8 cellular contexts compared by ENCODE assay signal in genomic region chr18:36296591-36297418, GRCh38. TPM values are rescaled to one million over a fixed set of nuclear protein-coding genes. Genes with fewer than 3 reads are reported as not detected.
A peak's percentile ranks its signal among the peaks of the same experiment; 100 is the strongest.
DNase-seq lines count a peak whose midpoint lies in the region; ATAC-seq and TF ChIP-seq lines count a peak whose summit lies in the region.

No MANE protein-coding gene starts in this region.

- DNase-seq in DMS 273 treated with DMSO at 0.1 percent for 48 hours (lab: John Stamatoyannopoulos, UW), result peak; percentile 78
- peak; percentile 76 for DNase-seq in LHCN-M2 (ENCODE audit: low read depth)
- DNase-seq in erythroblast (lab: John Stamatoyannopoulos, UW), result peak; percentile 18 to 26
- DNase-seq in mesothelial cell of epicardium (ENCODE audit: low spot score in 2 of 2, unreplicated experiment in 2 of 2), result peak; percentile 50 to 81
- DNase-seq in type B pancreatic cell (ENCODE audit: extremely low spot score, unreplicated experiment), result peak; percentile 83
- no peak for DNase-seq in NCI-H1048 (lab: John Stamatoyannopoulos, UW)

- peak; percentile 4 for ATAC-seq in GM19467 (IDR thresholded peaks at IDR 0.05; ENCODE audit: unreplicated experiment)
- peak; percentile 87 for ATAC-seq in SK-N-SH treated with all-trans-retinoic acid at 6 μM for 48 hours

- H3K27me3 Mint-ChIP-seq in mesothelial cell of epicardium (ENCODE audit: low read depth) (peaks cover 15% of the 10 kb centered on the region), type B pancreatic cell (peaks cover 26% of the 10 kb centered on the region)

- no peak for TF ChIP-seq POLR2A in erythroblast (IDR thresholded peaks at IDR 0.05; ENCODE audit: low read length)

- H3K9me3 Mint-ChIP-seq in mesothelial cell of epicardium (peaks cover 2% of the 10 kb centered on the region), type B pancreatic cell (no peaks in the 10 kb centered on the region)

- H3K27ac Mint-ChIP-seq in mesothelial cell of epicardium (no peak overlapping the region), type B pancreatic cell (no peak overlapping the region)

- TF ChIP-seq CTCF in mesothelial cell of epicardium (IDR thresholded peaks at IDR 0.05; ENCODE audit: unreplicated experiment) (peak; percentile 29), type B pancreatic cell (conservative IDR thresholded peaks at IDR 0.05) (peak; percentile 62)

- no peak overlapping the region for H3K4me3 Mint-ChIP-seq in mesothelial cell of epicardium
- H3K4me3 Mint-ChIP-seq in type B pancreatic cell, result no peak overlapping the region

- H3K4me1 Mint-ChIP-seq in mesothelial cell of epicardium, result peaks cover 2% of the 10 kb centered on the region
- H3K4me1 Mint-ChIP-seq in type B pancreatic cell (ENCODE audit: unreplicated experiment), result no peaks in the 10 kb centered on the region

- H3K36me3 Mint-ChIP-seq in mesothelial cell of epicardium, result no peaks in the 10 kb centered on the region
- H3K36me3 Mint-ChIP-seq in type B pancreatic cell, result no peaks in the 10 kb centered on the region

TF ChIP-seq in SK-N-SH treated with all-trans-retinoic acid at 6 μM for 48 hours, 23 proteins besides CTCF, POLR2A, EP300 and RAD21:
- TF ChIP-seq ESRRG (CRISPR knock-in tag; IDR thresholded peaks at IDR 0.05), result no peak
- no peak for TF ChIP-seq ARNTL (CRISPR knock-in tag; IDR thresholded peaks at IDR 0.05; ENCODE audit: borderline replicate concordance, low read depth)
- TF ChIP-seq TOX (CRISPR knock-in tag; IDR thresholded peaks at IDR 0.05; ENCODE audit: borderline replicate concordance), result no peak
- TF ChIP-seq ZFP30 (CRISPR knock-in tag; IDR thresholded peaks at IDR 0.05), result no peak
- no peak for TF ChIP-seq ZFP3 (CRISPR knock-in tag; IDR thresholded peaks at IDR 0.05)
- TF ChIP-seq BACH2 (CRISPR knock-in tag; IDR thresholded peaks at IDR 0.05; ENCODE audit: borderline replicate concordance), result no peak
- no peak for TF ChIP-seq PATZ1 (CRISPR knock-in tag; IDR thresholded peaks at IDR 0.05; ENCODE audit: borderline replicate concordance)

RNA-seq across cellular contexts. Expression of gene FHOD3, which starts 0.7 kb away (rescaled TPM):
- 8.5 and 8.7 TPM in 2 replicates for total RNA-seq in LHCN-M2 (2014; rRNA removed)
- polyA plus RNA-seq in LHCN-M2 (2012), result 3.3 TPM
- 14.0 to 16.3 TPM (median 14.6 TPM) in 3 replicates for total RNA-seq in mesothelial cell of epicardium
- 3.8 and 5.3 TPM in 2 replicates for total RNA-seq in type B pancreatic cell (ENCODE audit: low replicate concordance)
